12 cellular contexts compared by ENCODE assay signal in the genomic region with DNA sequence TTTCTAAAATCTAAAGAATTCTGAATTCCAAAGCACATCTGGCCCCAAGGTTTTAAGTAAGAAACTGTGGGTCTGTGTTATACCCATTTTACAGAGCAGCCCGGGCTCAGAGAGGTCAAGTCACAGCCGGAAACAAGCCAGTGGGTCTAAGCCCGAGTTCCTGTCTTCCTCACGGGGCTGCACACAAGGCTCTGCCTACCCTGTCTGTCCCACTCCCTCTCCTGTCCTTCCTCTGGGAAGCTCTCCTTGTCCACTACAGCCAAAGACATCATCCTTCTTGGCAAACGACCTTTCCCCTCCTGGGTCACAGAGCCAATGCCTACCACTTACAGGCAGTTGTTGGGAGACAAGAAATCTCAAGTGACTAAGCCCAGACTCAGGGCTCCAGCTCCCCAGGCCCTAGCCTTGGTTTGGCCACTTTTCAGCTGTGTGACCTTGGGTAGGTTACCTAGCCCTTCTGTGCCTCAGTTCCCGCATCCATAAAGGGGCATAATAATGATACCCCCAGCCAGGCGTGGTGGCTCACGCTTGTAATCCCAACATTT. TPM values are rescaled to one million over a fixed set of nuclear protein-coding genes. Genes with fewer than 3 reads are reported as not detected.
DNase-seq lines count a peak whose midpoint lies in the region; ATAC-seq and TF ChIP-seq lines count a peak whose summit lies in the region.
"Had no signal": no experiment of that assay in that cellular context is flagged by ENCODE, and none has a peak within 500 bp of the region (broad histone marks: within the 10 kb centered on the region; RNA-seq: fewer than 3 reads in every experiment).

No MANE protein-coding gene starts in this region.

- H3K9me2 ChIP-seq in Karpas-422 (replicated peaks; ENCODE audit: insufficient read depth, low read length) = no peaks in the 10 kb centered on the region

- TF ChIP-seq CTCF in coronary artery (IDR thresholded peaks at IDR 0.05) (no peak), upper lobe of left lung (IDR thresholded peaks at IDR 0.05) (no peak)

- DNase-seq in activated naive CD8-positive, alpha-beta T cell treated with anti-CD3 and anti-CD28 coated beads, Interleukin-2, amount 50 U/mL, for 24 hours = no peak
- DNase-seq in coronary artery (ENCODE audit: low spot score) = peak; percentile 70
- no peak for DNase-seq in upper lobe of left lung
- no peak for DNase-seq in NCI-H2171 treated with DMSO at 0.1 percent for 48 hours (lab: John Stamatoyannopoulos, UW)
- DNase-seq in GDM1 (lab: John Stamatoyannopoulos, UW) = no peak
- no peak for DNase-seq in Karpas-422
- DNase-seq: central memory CD4-positive, alpha-beta T cell had no signal

- H3K27ac Mint-ChIP-seq in activated naive CD8-positive, alpha-beta T cell = no peak overlapping the region
- H3K27ac Mint-ChIP-seq in activated naive CD8-positive, alpha-beta T cell treated with anti-CD3 and anti-CD28 coated beads, Interleukin-2, amount 50 U/mL, for 24 hours = no peak overlapping the region
- H3K27ac Mint-ChIP-seq: T-helper 1 cell treated with Interleukin-12 subunit alpha and Interleukin-12 subunit beta and Interleukin-4 antibody, amounts not matched to agents 30 μg/mL and 1 μg/mL, for 36 hours had no signal

- no peaks in the 10 kb centered on the region for H3K9me3 ChIP-seq in mesodermal cell (ENCODE audit: control insufficient read depth, low read length)
- H3K9me3 ChIP-seq in upper lobe of left lung = no peaks in the 10 kb centered on the region
- H3K9me3 ChIP-seq in Karpas-422 (ENCODE audit: low read length) = no peaks in the 10 kb centered on the region
- H3K9me3 ChIP-seq: neutrophil had no signal

- H3K27me3 Mint-ChIP-seq in activated naive CD8-positive, alpha-beta T cell = peaks cover 2% of the 10 kb centered on the region
- H3K27me3 Mint-ChIP-seq in activated naive CD8-positive, alpha-beta T cell treated with anti-CD3 and anti-CD28 coated beads, Interleukin-2, amount 50 U/mL, for 24 hours = peaks cover 18% of the 10 kb centered on the region

- no peaks in the 10 kb centered on the region for H3K9me3 Mint-ChIP-seq in activated naive CD8-positive, alpha-beta T cell (ENCODE audit: low read depth)
- H3K9me3 Mint-ChIP-seq in activated naive CD8-positive, alpha-beta T cell treated with anti-CD3 and anti-CD28 coated beads, Interleukin-2, amount 50 U/mL, for 24 hours = no peaks in the 10 kb centered on the region
- H3K9me3 Mint-ChIP-seq: T-helper 1 cell treated with Interleukin-12 subunit alpha and Interleukin-12 subunit beta and Interleukin-4 antibody, amounts not matched to agents 30 μg/mL and 1 μg/mL, for 36 hours had no signal

- peaks cover 45% of the 10 kb centered on the region for H3K4me1 ChIP-seq in mesodermal cell (ENCODE audit: control insufficient read depth, insufficient read depth, low read length, poor library complexity, severe bottlenecking)
- peaks cover 14 to 33% (median 24%) of the 10 kb centered on the region in 4 donors for H3K4me1 ChIP-seq in upper lobe of left lung
- peaks cover 9% of the 10 kb centered on the region for H3K4me1 ChIP-seq in Karpas-422 (ENCODE audit: low read length)

- no peaks in the 10 kb centered on the region for H3K36me3 ChIP-seq in mesodermal cell (ENCODE audit: control insufficient read depth, insufficient read depth, low read length)
- H3K36me3 ChIP-seq in upper lobe of left lung = no peaks in the 10 kb centered on the region
- no peaks in the 10 kb centered on the region for H3K36me3 ChIP-seq in Karpas-422 (ENCODE audit: insufficient read depth, low read length)
- H3K36me3 ChIP-seq: neutrophil had no signal

- no peak for TF ChIP-seq EP300 in upper lobe of left lung (IDR thresholded peaks at IDR 0.05)

- ATAC-seq in activated naive CD8-positive, alpha-beta T cell treated with anti-CD3 and anti-CD28 coated beads, Interleukin-2, amount 50 U/mL, for 24 hours = no peak
- ATAC-seq in upper lobe of left lung (ENCODE audit: low FRiP score in 2 of 2) = no peak

- H3K4me3 ChIP-seq in coronary artery (no peak overlapping the region), mesodermal cell (ENCODE audit: extremely low read depth, insufficient read depth, low read length, poor library complexity, severe bottlenecking) (no peak overlapping the region), upper lobe of left lung (peak overlapping the region in 1 of 4 donors; percentile 39), Karpas-422 (ENCODE audit: low read length) (no peak overlapping the region)

- H2AFZ ChIP-seq in Karpas-422 (ENCODE audit: low read length) = no peak overlapping the region

- H3K4me1 Mint-ChIP-seq in activated naive CD8-positive, alpha-beta T cell (ENCODE audit: low read depth) = peaks cover 15% of the 10 kb centered on the region
- peaks cover 21% of the 10 kb centered on the region for H3K4me1 Mint-ChIP-seq in activated naive CD8-positive, alpha-beta T cell treated with anti-CD3 and anti-CD28 coated beads, Interleukin-2, amount 50 U/mL, for 24 hours

- peak overlapping the region; percentile 78 for H3K4me3 Mint-ChIP-seq in activated naive CD8-positive, alpha-beta T cell
- no peak overlapping the region for H3K4me3 Mint-ChIP-seq in activated naive CD8-positive, alpha-beta T cell treated with anti-CD3 and anti-CD28 coated beads, Interleukin-2, amount 50 U/mL, for 24 hours

- H3K27ac ChIP-seq in coronary artery (peak overlapping the region; percentile 25 to 85), mesodermal cell (ENCODE audit: low read depth, low read length, severe bottlenecking) (peak overlapping the region; percentile 99), upper lobe of left lung (peak overlapping the region; percentile 82 to 87 (median 83)), Karpas-422 (ENCODE audit: low read length) (no peak overlapping the region)
- H3K27ac ChIP-seq: C4-2B, neutrophil had no signal

- H3K4me2 ChIP-seq in Karpas-422 (ENCODE audit: low read depth, low read length, poor library complexity, severe bottlenecking) = no peak overlapping the region

- H3K9ac ChIP-seq in Karpas-422 (ENCODE audit: low read length) = no peak overlapping the region

- no peaks in the 10 kb centered on the region for H3K27me3 ChIP-seq in upper lobe of left lung
- no peaks in the 10 kb centered on the region for H3K27me3 ChIP-seq in Karpas-422 (ENCODE audit: low read length)

- H3K79me2 ChIP-seq in Karpas-422 (ENCODE audit: low read length) = no peaks in the 10 kb centered on the region

- no peak for TF ChIP-seq POLR2A in upper lobe of left lung (IDR thresholded peaks at IDR 0.05)

- no peaks in the 10 kb centered on the region for H4K20me1 ChIP-seq in Karpas-422 (ENCODE audit: insufficient read depth, low read depth, low read length)

- no peaks in the 10 kb centered on the region for H3K36me3 Mint-ChIP-seq in activated naive CD8-positive, alpha-beta T cell
- H3K36me3 Mint-ChIP-seq in activated naive CD8-positive, alpha-beta T cell treated with anti-CD3 and anti-CD28 coated beads, Interleukin-2, amount 50 U/mL, for 24 hours (ENCODE audit: low read depth) = no peaks in the 10 kb centered on the region

- 76 to 81% methylated on average over 7 to 8 of the region's 8 CpGs for WGBS in mesodermal cell (ENCODE audit: insufficient coverage in 2 of 2), 2 experiments
- 84 to 90% methylated on average over 8 of the region's 8 CpGs for WGBS in upper lobe of left lung, 2 donors

RNA-seq across cellular contexts. Expression of a gene that starts 55.6 kb away (rescaled TPM):
- 3.7 TPM for polyA plus RNA-seq in mesodermal cell (2013, experiment 1 of 2)
- polyA plus RNA-seq in mesodermal cell (2013, experiment 2 of 2) = 3.2 TPM
- total RNA-seq in upper lobe of left lung = 10 to 100 TPM; 11.4 to 17.8 (median 13.5) TPM
- 7.6 and 12.0 TPM in 2 replicates for total RNA-seq in Karpas-422 (2014; rRNA removed; shearing (Covaris generic); ENCODE audit: low replicate concordance)
